In the genomic region with DNA sequence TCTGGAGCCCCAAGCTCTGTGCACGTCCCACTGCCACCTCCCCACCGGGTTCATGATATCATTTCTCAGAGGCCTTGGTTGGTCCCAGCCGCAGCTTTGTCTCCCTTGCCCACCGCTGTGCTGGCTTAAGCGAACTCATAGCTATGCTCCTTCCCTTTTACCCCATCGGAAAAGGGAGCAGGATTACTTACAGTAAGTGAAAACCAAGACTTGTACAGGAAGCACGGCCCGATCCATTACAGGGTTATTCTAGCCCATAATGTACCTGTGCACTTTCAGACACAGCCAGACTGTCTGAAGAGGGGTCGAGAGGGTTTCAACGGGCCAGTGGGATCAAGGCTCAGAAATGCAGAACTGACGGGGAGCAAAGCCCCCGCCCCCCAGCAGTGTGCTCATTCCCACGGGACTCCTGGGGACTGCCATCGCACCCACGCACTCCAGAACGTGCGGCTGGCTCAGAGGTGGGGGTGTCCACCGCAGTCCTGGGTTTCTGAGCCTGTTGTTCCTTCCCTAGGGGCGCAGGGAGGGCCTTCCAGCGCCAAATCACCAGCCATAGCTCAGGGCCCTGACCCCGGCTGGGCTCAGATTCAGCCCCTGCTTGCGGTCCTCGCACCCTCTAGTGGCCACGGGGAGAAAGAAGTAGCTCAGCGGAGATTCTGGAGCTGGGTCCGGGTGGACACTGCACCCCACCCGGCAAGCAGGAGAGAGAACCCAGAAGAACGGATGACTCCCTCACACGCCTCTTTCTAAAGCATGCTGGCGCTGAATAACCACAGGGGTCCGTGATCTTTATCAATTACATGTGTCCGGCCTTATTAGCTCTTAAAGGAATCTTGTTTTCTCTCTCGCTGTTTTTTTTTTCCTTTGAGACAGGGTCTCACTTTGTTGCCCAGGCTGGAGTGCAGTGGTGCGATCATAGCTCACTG, we compare ENCODE assay signal across 8 cellular contexts.
DNase-seq lines count a peak whose midpoint lies in the region; ATAC-seq lines count a peak whose summit lies in the region.

No MANE protein-coding gene starts in this region.

- no peaks in the 10 kb centered on the region for H3K9me3 Mint-ChIP-seq in memory B cell

- peak overlapping the region; percentile 45 for H3K27ac Mint-ChIP-seq in memory B cell

- H3K4me1 Mint-ChIP-seq in memory B cell: peaks cover 5% of the 10 kb centered on the region

- H3K4me3 Mint-ChIP-seq in memory B cell: peak overlapping the region; percentile 14

- peak; percentile 64 to 76 for DNase-seq in NCI-H524 (lab: John Stamatoyannopoulos, UW)
- DNase-seq in NCI-H524 treated with DMSO at 0.1 percent for 48 hours (lab: John Stamatoyannopoulos, UW): no peak
- DNase-seq in NCI-H226: peak; percentile 24
- peak; percentile 73 to 81 for DNase-seq in activated CD4-positive, alpha-beta T cell treated with anti-CD3 and anti-CD28 coated beads, Interleukin-2, amount 50 U/mL, for 48 hours
- peak; percentile 88 for DNase-seq in ecto neural progenitor cell (ENCODE audit: low spot score)
- DNase-seq in memory B cell (ENCODE audit: low spot score in 2 of 2): peak; percentile 60 to 71
- DNase-seq in stimulated activated CD8-positive, alpha-beta memory T cell treated with anti-CD3 and anti-CD28 coated beads, Interleukin-12 subunit alpha, Interleukin-12 subunit beta, amount 100 ng/mL, for 4 hours (ENCODE audit: low read depth): peak; percentile 33

- peak; percentile 80 for ATAC-seq in HG02970 (IDR thresholded peaks at IDR 0.05; ENCODE audit: low FRiP score, unreplicated experiment)
- ATAC-seq in memory B cell (ENCODE audit: low read depth): peak; percentile 90

- peaks cover 15% of the 10 kb centered on the region for H3K27me3 Mint-ChIP-seq in memory B cell

- no peaks in the 10 kb centered on the region for H3K36me3 Mint-ChIP-seq in memory B cell
